Comparison of ENCODE assay signal across 8 cellular contexts in the genomic region with DNA sequence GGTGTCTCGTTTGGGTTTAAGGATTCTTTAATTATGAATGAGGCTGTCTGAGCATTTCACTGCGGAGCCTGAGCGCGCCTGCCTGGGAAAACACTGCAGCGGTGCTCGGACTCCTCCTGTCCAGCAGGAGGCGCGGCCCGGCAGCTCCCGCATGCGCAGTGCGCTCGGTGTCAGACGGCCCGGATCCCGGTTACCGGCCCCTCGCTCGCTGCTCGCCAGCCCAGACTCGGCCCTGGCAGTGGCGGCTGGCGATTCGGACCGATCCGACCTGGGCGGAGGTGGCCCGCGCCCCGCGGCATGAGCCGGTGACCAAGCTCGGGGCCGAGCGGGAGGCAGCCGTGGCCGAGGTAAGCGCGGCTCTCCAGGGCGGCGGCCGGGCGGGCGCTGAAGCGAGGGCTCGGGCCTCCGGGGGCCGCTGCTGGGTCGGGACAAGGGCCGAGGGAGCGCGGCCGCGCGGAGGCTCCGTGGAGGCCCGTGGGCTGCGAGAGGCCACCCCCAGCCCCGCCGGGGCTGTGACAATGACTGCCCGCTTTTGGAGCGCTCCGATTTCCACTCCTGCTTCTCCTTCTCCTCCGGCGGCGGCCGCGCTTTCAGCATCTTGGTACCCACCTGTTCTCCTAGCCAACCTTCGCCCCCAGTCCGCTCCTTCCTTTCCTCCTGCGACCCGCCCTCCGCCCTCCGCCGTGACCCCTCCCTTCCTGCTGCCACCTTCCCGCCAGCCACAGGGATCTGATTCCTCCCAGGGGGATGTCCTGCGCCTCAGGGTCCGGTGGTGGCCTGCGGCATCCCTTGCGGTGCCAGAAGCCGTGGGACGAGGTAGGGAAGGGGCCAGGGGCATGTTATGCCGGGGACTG. TPM values are rescaled to one million over a fixed set of nuclear protein-coding genes. Genes with fewer than 3 reads are reported as not detected.
A peak's percentile ranks its signal among the peaks of the same experiment; 100 is the strongest.
DNase-seq lines count a peak whose midpoint lies in the region; ATAC-seq and TF ChIP-seq lines count a peak whose summit lies in the region.

Gene EXT2 (plus strand): TSS at position 173 of the 854 bp plus-strand sequence. CDS start 12,035 bp downstream, outside the sequence.

- no peaks in the 10 kb centered on the region for H3K27me3 Mint-ChIP-seq in CD4-positive, alpha-beta memory T cell
- no peaks in the 10 kb centered on the region for H3K27me3 Mint-ChIP-seq in activated CD4-positive, alpha-beta memory T cell treated with anti-CD3 and anti-CD28 coated beads, Interleukin-2, amount 10 ng/mL, durations not matched to agents 7 days and 5 days

- peak; percentile 79 to 85 (median 83) for DNase-seq in CD4-positive, alpha-beta memory T cell
- DNase-seq in NCI-H748 treated with DMSO at 0.1 percent for 48 hours (lab: John Stamatoyannopoulos, UW) = peak; percentile 60
- peak; percentile 88 for DNase-seq in activated CD4-positive, alpha-beta memory T cell treated with anti-CD3 and anti-CD28 coated beads, Interleukin-2, amount 10 ng/mL, durations not matched to agents 7 days and 5 days
- peak; percentile 91 for DNase-seq in lung (ENCODE audit: low spot score)
- peak; percentile 69 to 85 (median 82) for DNase-seq in stimulated activated CD4-positive, alpha-beta T cell treated with anti-CD3 and anti-CD28 coated beads, TNF-alpha, amount 100 ng/mL, for 24 hours (ENCODE audit: low read depth in 3 of 3)

- POLR2A ChIA-PET in CD4-positive, alpha-beta memory T cell (lab: Charles Lee; ENCODE audit: partially characterized antibody) = interaction anchor here (0.7 to 1.2 kb wide), 2 partner anchors 9 to 30 kb away, joined by 3 to 9 read pairs; partner anchors contain the start of gene ACCS
- POLR2A ChIA-PET in activated CD4-positive, alpha-beta memory T cell treated with anti-CD3 and anti-CD28 coated beads, Interleukin-2, amount 10 ng/mL, durations not matched to agents 7 days and 5 days (lab: Charles Lee) = interaction anchor here (0.8 to 1.8 kb wide), 5 partner anchors 8 to 470 kb away, joined by 3 to 7 read pairs (median 4); partner anchors contain the start of genes ACCS and CD82

- H3K27me3 ChIP-seq in CD4-positive, alpha-beta memory T cell (ENCODE audit: insufficient read depth, low read length) = no peaks in the 10 kb centered on the region
- no peaks in the 10 kb centered on the region for H3K27me3 ChIP-seq in ectodermal cell (ENCODE audit: control insufficient read depth, insufficient read depth, low read length, poor library complexity, severe bottlenecking)
- H3K27me3 ChIP-seq in lung (ENCODE audit: control insufficient read depth, insufficient read depth) = no peaks in the 10 kb centered on the region

- peak within 1 kb of the TSS; percentile 61 to 70 for H3K4me3 ChIP-seq in CD4-positive, alpha-beta memory T cell (ENCODE audit: low read length in 2 of 2)
- H3K4me3 ChIP-seq in ectodermal cell (ENCODE audit: insufficient read depth, low read depth, low read length) (peak within 1 kb of the TSS; percentile 66), lung (peak within 1 kb of the TSS; percentile 93)

- no peaks in the 10 kb centered on the region for H3K9me3 Mint-ChIP-seq in CD4-positive, alpha-beta memory T cell
- H3K9me3 Mint-ChIP-seq in activated CD4-positive, alpha-beta memory T cell treated with anti-CD3 and anti-CD28 coated beads, Interleukin-2, amount 10 ng/mL, durations not matched to agents 7 days and 5 days = no peaks in the 10 kb centered on the region

- peak within 1 kb of the TSS; percentile 87 to 92 (median 90) for H3K4me3 Mint-ChIP-seq in CD4-positive, alpha-beta memory T cell
- H3K4me3 Mint-ChIP-seq in activated CD4-positive, alpha-beta memory T cell treated with anti-CD3 and anti-CD28 coated beads, Interleukin-2, amount 10 ng/mL, durations not matched to agents 7 days and 5 days = peak within 1 kb of the TSS; percentile 81

- H3K4me1 Mint-ChIP-seq in CD4-positive, alpha-beta memory T cell = peaks cover 25 to 50% (median 34%) of the 10 kb centered on the region in 4 donors
- peaks cover 21% of the 10 kb centered on the region for H3K4me1 Mint-ChIP-seq in activated CD4-positive, alpha-beta memory T cell treated with anti-CD3 and anti-CD28 coated beads, Interleukin-2, amount 10 ng/mL, durations not matched to agents 7 days and 5 days

- H3K9me3 ChIP-seq in CD4-positive, alpha-beta memory T cell (ENCODE audit: control insufficient read depth in 1 of 2, low read length in 2 of 2) = no peaks in the 10 kb centered on the region
- H3K9me3 ChIP-seq in ectodermal cell (ENCODE audit: control insufficient read depth, low read length) (no peaks in the 10 kb centered on the region), lung (ENCODE audit: control insufficient read depth in 2 of 2, insufficient read depth in 1 of 2, low read length in 1 of 2) (no peaks in the 10 kb centered on the region)

- H3K36me3 ChIP-seq in CD4-positive, alpha-beta memory T cell (ENCODE audit: insufficient read depth, low read length) = no peaks in the 10 kb centered on the region
- H3K36me3 ChIP-seq in ectodermal cell (ENCODE audit: control insufficient read depth, insufficient read depth, low read length) (no peaks in the 10 kb centered on the region), lung (ENCODE audit: control insufficient read depth in 2 of 2, insufficient read depth in 2 of 2, low read length in 2 of 2) (no peaks in the 10 kb centered on the region)

- peak; percentile 72 for TF ChIP-seq CTCF in lung (IDR thresholded peaks at IDR 0.05; ENCODE audit: control extremely low read depth, extremely low read depth)

- peaks cover 5 to 9% of the 10 kb centered on the region in 2 donors for H3K36me3 Mint-ChIP-seq in CD4-positive, alpha-beta memory T cell
- no peaks in the 10 kb centered on the region for H3K36me3 Mint-ChIP-seq in activated CD4-positive, alpha-beta memory T cell treated with anti-CD3 and anti-CD28 coated beads, Interleukin-2, amount 10 ng/mL, durations not matched to agents 7 days and 5 days (ENCODE audit: low read depth)

- H3K27ac ChIP-seq in CD4-positive, alpha-beta memory T cell (ENCODE audit: low read depth, low read length) = peak within 1 kb of the TSS; percentile 58
- H3K27ac ChIP-seq in ectodermal cell (ENCODE audit: insufficient read depth, low read depth, low read length, poor library complexity, severe bottlenecking) = no peak within 1 kb of the TSS
- peak within 1 kb of the TSS; percentile 69 to 92 for H3K27ac ChIP-seq in lung (ENCODE audit: low read depth in 1 of 2, low read length in 1 of 2)

- WGBS in ectodermal cell, 2 experiments = 0 to 1% methylated on average over 83 of the region's 83 CpGs
- WGBS in lung, 2 donors = 0% methylated on average over 54 to 83 of the region's 83 CpGs

- CTCF ChIA-PET in CD4-positive, alpha-beta memory T cell (lab: Charles Lee; ENCODE audit: partially characterized antibody) = interaction anchor here (0.7 to 7.6 kb wide), 11 partner anchors 10 to 443 kb away, joined by 3 to 135 read pairs (median 6); partner anchors contain the start of gene ACCS
- CTCF ChIA-PET in activated CD4-positive, alpha-beta memory T cell treated with anti-CD3 and anti-CD28 coated beads, Interleukin-2, amount 10 ng/mL, durations not matched to agents 7 days and 5 days (lab: Charles Lee) = interaction anchor here (0.8 to 5.5 kb wide), 16 partner anchors 9 to 459 kb away, joined by 3 to 86 read pairs (median 4); partner anchors contain the start of gene ACCS

- ATAC-seq in GM19397 (IDR thresholded peaks at IDR 0.05; ENCODE audit: unreplicated experiment) = peak; percentile 96
- ATAC-seq in HG03565 (IDR thresholded peaks at IDR 0.05; ENCODE audit: unreplicated experiment) = peak; percentile 90
- ATAC-seq in lung (ENCODE audit: insufficient read depth, low FRiP score) = peak; percentile 95

- peak within 1 kb of the TSS; percentile 68 to 90 (median 85) for H3K27ac Mint-ChIP-seq in CD4-positive, alpha-beta memory T cell
- peak within 1 kb of the TSS; percentile 19 for H3K27ac Mint-ChIP-seq in activated CD4-positive, alpha-beta memory T cell treated with anti-CD3 and anti-CD28 coated beads, Interleukin-2, amount 10 ng/mL, durations not matched to agents 7 days and 5 days

- peaks cover 29% of the 10 kb centered on the region for H3K4me1 ChIP-seq in CD4-positive, alpha-beta memory T cell (ENCODE audit: insufficient read depth, low read length)
- H3K4me1 ChIP-seq in ectodermal cell (ENCODE audit: control insufficient read depth, insufficient read depth, low read length) = no peaks in the 10 kb centered on the region
- H3K4me1 ChIP-seq in lung (ENCODE audit: control insufficient read depth in 2 of 2, insufficient read depth in 2 of 2, low read length in 2 of 2) = no peaks in the 10 kb centered on the region

- intact Hi-C loops in CD4-positive, alpha-beta memory T cell (cut with micrococcal nuclease) = no loop called here

RNA-seq across cellular contexts. Expression of gene EXT2, which starts in this region (rescaled TPM):
- 10 to 100 TPM; 28.2 to 30.3 TPM for total RNA-seq in CD4-positive, alpha-beta memory T cell
- polyA plus RNA-seq in CD4-positive, alpha-beta memory T cell = 10 to 100 TPM; 41.0 to 48.5 TPM
- 10 to 100 TPM; 24.5 to 26.0 TPM for total RNA-seq in activated CD4-positive, alpha-beta memory T cell treated with anti-CD3 and anti-CD28 coated beads, Interleukin-2, amount 10 ng/mL, durations not matched to agents 7 days and 5 days
- polyA plus RNA-seq in ectodermal cell (2013, experiment 1 of 4) = 70.8 TPM
- 74.5 TPM for polyA plus RNA-seq in ectodermal cell (2013, experiment 2 of 4)
- 54.4 TPM for polyA plus RNA-seq in ectodermal cell (2013, experiment 3 of 4)
- polyA plus RNA-seq in ectodermal cell (2013, experiment 4 of 4) = 63.2 TPM
- 10 to 100 TPM; 51.2 to 95.3 TPM for total RNA-seq in lung
- 10 to 100 TPM; 18.0 to 40.7 TPM for polyA plus RNA-seq in lung
